19 cellular contexts compared by ENCODE assay signal in genomic region chr1:109163549-109163948, GRCh38. TPM values are rescaled to one million over a fixed set of nuclear protein-coding genes. Genes with fewer than 3 reads are reported as not detected.
DNase-seq lines count a peak whose midpoint lies in the region; TF ChIP-seq lines count a peak whose summit lies in the region.
"Had no signal": no experiment of that assay in that cellular context is flagged by ENCODE, and none has a peak within 500 bp of the region (broad histone marks: within the 10 kb centered on the region; RNA-seq: fewer than 3 reads in every experiment).

No MANE protein-coding gene starts in this region.

- H3K9me3 Mint-ChIP-seq in endodermal cell = no peaks in the 10 kb centered on the region

- no peak overlapping the region for H3K9ac ChIP-seq in endodermal cell (ENCODE audit: extremely low read depth, low read length, poor library complexity, severe bottlenecking)
- H3K9ac ChIP-seq: GM23248, SK-N-SH had no signal

- DNase-seq in NOMO-1 (lab: John Stamatoyannopoulos, UW; ENCODE audit: unreplicated experiment in 2 of 2) (peak; percentile 8 to 38), NOMO-1 treated with dmso at 0.1 percent for 144 hours (lab: John Stamatoyannopoulos, UW; ENCODE audit: unreplicated experiment) (no peak), SKM-1 treated with dmso at 0.1 percent for 144 hours (lab: John Stamatoyannopoulos, UW; ENCODE audit: unreplicated experiment) (peak; percentile 88), cardiac septum (ENCODE audit: low spot score) (no peak), endodermal cell (no peak), cerebellar cortex (ENCODE audit: low spot score) (no peak), DMS153 treated with DMSO at 0.1 percent for 48 hours (lab: John Stamatoyannopoulos, UW; ENCODE audit: unreplicated experiment) (no peak)
- DNase-seq: 8988T, BE2C, DND-41, GDM1, GM23248, NCI-H1417, NCI-H187 treated with DMSO at 0.1 percent for 48 hours, NCI-H774, SHP77, SK-N-SH had no signal

- H3K27me3 ChIP-seq in neutrophil (no peaks in the 10 kb centered on the region), endodermal cell (ENCODE audit: control insufficient read depth, insufficient read depth, low read length, poor library complexity, severe bottlenecking) (no peaks in the 10 kb centered on the region)
- H3K27me3 ChIP-seq: BE2C had no signal

- H3K4me3 Mint-ChIP-seq in endodermal cell = no peak overlapping the region

- peaks cover 14% of the 10 kb centered on the region for H3K4me1 Mint-ChIP-seq in endodermal cell

- H3K27ac ChIP-seq in neutrophil (peak overlapping the region; percentile 92), endodermal cell (ENCODE audit: low read depth, low read length) (no peak overlapping the region)

- peaks cover 5% of the 10 kb centered on the region for H3K36me3 ChIP-seq in neutrophil
- H3K36me3 ChIP-seq in endodermal cell (ENCODE audit: control insufficient read depth, insufficient read depth, low read length) = no peaks in the 10 kb centered on the region
- H3K36me3 ChIP-seq: BE2C had no signal

- H3K27me3 Mint-ChIP-seq in endodermal cell (ENCODE audit: insufficient read depth) = no peaks in the 10 kb centered on the region

- TF ChIP-seq CTCF in neutrophil (IDR thresholded peaks at IDR 0.05) (no peak), endodermal cell (conservative IDR thresholded peaks at IDR 0.05) (no peak)

- no peaks in the 10 kb centered on the region for H3K36me3 Mint-ChIP-seq in endodermal cell (ENCODE audit: low read depth)

- intact Hi-C loops in cardiac septum (cut with DNase I) = no loop called here

- H3K27ac Mint-ChIP-seq in endodermal cell = no peak overlapping the region

- H3K4me3 ChIP-seq in neutrophil (ENCODE audit: low read depth in 1 of 2, low read length in 1 of 2) = peak overlapping the region; percentile 39 to 42
- H3K4me3 ChIP-seq in endodermal cell (ENCODE audit: low read length) = no peak overlapping the region
- H3K4me3 ChIP-seq: GM23248 had no signal

- no peaks in the 10 kb centered on the region for H3K9me3 ChIP-seq in neutrophil
- no peaks in the 10 kb centered on the region for H3K9me3 ChIP-seq in endodermal cell (ENCODE audit: control insufficient read depth, low read length)
- H3K9me3 ChIP-seq: BE2C, SK-N-SH had no signal

- H3K4me1 ChIP-seq in neutrophil (ENCODE audit: control insufficient read depth in 1 of 2, insufficient read depth in 1 of 2, low read depth in 1 of 2, low read length in 1 of 2) = peaks cover 72 to 76% of the 10 kb centered on the region in 2 experiments
- H3K4me1 ChIP-seq in endodermal cell (ENCODE audit: control insufficient read depth, insufficient read depth, low read length) = no peaks in the 10 kb centered on the region
- H3K4me1 ChIP-seq: BE2C had no signal

RNA-seq across cellular contexts. Expression of gene ELAPOR1, which starts 49.6 kb away (rescaled TPM):
- total RNA-seq in cardiac septum = 0.30 TPM
- total RNA-seq in endodermal cell = under 1 TPM; 0.48 to 0.89 TPM
- polyA plus RNA-seq in endodermal cell (2013, experiment 1 of 2) = 2.2 TPM
- 2.1 TPM for polyA plus RNA-seq in endodermal cell (2013, experiment 2 of 2)
- total RNA-seq: OCI-LY7 had no signal

RNA-seq across cellular contexts. Expression of gene SARS1, which starts 50.2 kb away (rescaled TPM):
- total RNA-seq in cardiac septum = 104 TPM
- total RNA-seq in endodermal cell = 100 to 1,000 TPM; 100 to 101 TPM
- polyA plus RNA-seq in endodermal cell (2013, experiment 1 of 2) = 159 TPM
- polyA plus RNA-seq in endodermal cell (2013, experiment 2 of 2) = 128 TPM

Comparison
In these comparisons a context has a peak if more than half of its experiments do, and no peak if none do; other contexts are left out.
1. DNase-seq: peak in NOMO-1 (2 of 2) and SKM-1 treated with dmso at 0.1 percent for 144 hours (single experiment); none in NOMO-1 treated with dmso at 0.1 percent for 144 hours (single experiment), cardiac septum (single experiment), endodermal cell (single experiment), cerebellar cortex (single experiment) and DMS153 treated with DMSO at 0.1 percent for 48 hours (single experiment).